Comparison of ENCODE assay signal across 8 cellular contexts in genomic region chr2:71801969-71802368, GRCh38.
DNase-seq lines count a peak whose midpoint lies in the region; ATAC-seq and TF ChIP-seq lines count a peak whose summit lies in the region.

No MANE protein-coding gene starts in this region.

- H3K79me2 ChIP-seq in HCT116 (ENCODE audit: insufficient read depth, low read length) = no peaks in the 10 kb centered on the region
- no peaks in the 10 kb centered on the region for H3K79me2 ChIP-seq in smooth muscle cell (ENCODE audit: low read depth)

- RAD21 ChIA-PET in HCT116 (lab: Charles Lee; ENCODE audit: low non-redundant PET in 1 of 2, low total read pairs in 2 of 2, uncharacterized antibody in 2 of 2, unreplicated experiment in 2 of 2) = interaction anchor here (1.2 to 1.8 kb wide), 2 partner anchors 348 kb away, joined by 3 to 8 read pairs; no protein-coding TSS in a partner anchor

- no peak overlapping the region for H3K27ac Mint-ChIP-seq in CD4-positive, alpha-beta memory T cell

- peak; percentile 82 for TF ChIP-seq RAD21 in HCT116 (IDR thresholded peaks at IDR 0.05; ENCODE audit: low read depth)

- no peaks in the 10 kb centered on the region for H3K36me3 Mint-ChIP-seq in CD4-positive, alpha-beta memory T cell

- ATAC-seq in HCT116 (peak; percentile 75), right cardiac atrium (peak; percentile 79 to 83)

- TF ChIP-seq CTCF in AG09309 (IDR thresholded peaks at IDR 0.05; ENCODE audit: control insufficient read depth, insufficient read depth, low read depth, low read length, missing control alignments) (peak; percentile 79), HCT116 (IDR thresholded peaks at IDR 0.05 in 2 of 3, conservative IDR thresholded peaks at IDR 0.05 in 1 of 3; ENCODE audit: borderline replicate concordance in 1 of 3, insufficient read depth in 1 of 3, low read depth in 2 of 3, low read length in 2 of 3) (peak; percentile 54 to 70 (median 60); a peak in 5 of 6 replicates), WI38 (IDR thresholded peaks at IDR 0.05; ENCODE audit: low read depth, low read length) (peak; percentile 66), smooth muscle cell (IDR thresholded peaks at IDR 0.05; ENCODE audit: borderline replicate concordance, insufficient read depth, poor library complexity, severe bottlenecking) (peak; percentile 46)

- H2AFZ ChIP-seq in HCT116 (ENCODE audit: low read depth, low read length, poor library complexity, severe bottlenecking) = no peak overlapping the region
- no peak overlapping the region for H2AFZ ChIP-seq in smooth muscle cell (ENCODE audit: low read depth)

- H3F3A ChIP-seq in smooth muscle cell (ENCODE audit: low read depth) = no peaks in the 10 kb centered on the region

- no peaks in the 10 kb centered on the region for H3K4me1 Mint-ChIP-seq in CD4-positive, alpha-beta memory T cell

- DNase-seq in AG09309 (ENCODE audit: low read depth) (no peak), HCT116 (ENCODE audit: low read depth, low spot score) (peak; percentile 27), right cardiac atrium (peak; percentile 82 to 90 (median 90)), smooth muscle cell (lab: John Stamatoyannopoulos, UW; ENCODE audit: unreplicated experiment) (no peak), NCI-H226 (no peak)
- no peak for DNase-seq in CD4-positive, alpha-beta memory T cell
- DNase-seq in activated CD4-positive, CD25-positive, alpha-beta regulatory T cell treated with anti-CD3 and anti-CD28 coated beads, Interleukin-2, amount 50 U/mL, for 72 hours = no peak

- no peaks in the 10 kb centered on the region for H4K20me1 ChIP-seq in HCT116 (ENCODE audit: insufficient read depth)
- no peaks in the 10 kb centered on the region for H4K20me1 ChIP-seq in smooth muscle cell (ENCODE audit: low read depth)

- H3K27me3 ChIP-seq in HCT116 (ENCODE audit: insufficient read depth, low read length) = 0 out of 2 replicates have a peak, but pooled peaks cover 5% of the 10 kb centered on the region
- no peaks in the 10 kb centered on the region for H3K27me3 ChIP-seq in right cardiac atrium (ENCODE audit: control insufficient read depth, insufficient read depth)
- H3K27me3 ChIP-seq in smooth muscle cell (ENCODE audit: low read depth) = peaks cover 17% of the 10 kb centered on the region
- H3K27me3 ChIP-seq in CD4-positive, alpha-beta memory T cell (ENCODE audit: insufficient read depth, low read length) = no peaks in the 10 kb centered on the region

- H3K9me3 ChIP-seq in HCT116 (ENCODE audit: control insufficient read depth in 1 of 2, insufficient read depth in 1 of 2, low read depth in 1 of 2, low read length in 2 of 2) = no peaks in the 10 kb centered on the region
- H3K9me3 ChIP-seq in right cardiac atrium (ENCODE audit: control insufficient read depth, low read length) = no peaks in the 10 kb centered on the region
- H3K9me3 ChIP-seq in smooth muscle cell (replicated peaks; ENCODE audit: low read depth) = no peaks in the 10 kb centered on the region
- no peaks in the 10 kb centered on the region for H3K9me3 ChIP-seq in CD4-positive, alpha-beta memory T cell (ENCODE audit: control insufficient read depth in 1 of 2, low read length in 2 of 2)

- 51% methylated on average over 8 of the region's 8 CpGs for WGBS in right cardiac atrium
- WGBS in smooth muscle cell (ENCODE audit: low lambda C conversion rate) = 66% methylated on average over 8 of the region's 8 CpGs

- H3K9ac ChIP-seq in HCT116 (ENCODE audit: low read length) (no peak overlapping the region), smooth muscle cell (ENCODE audit: low read depth) (no peak overlapping the region)

- H3K4me3 Mint-ChIP-seq in CD4-positive, alpha-beta memory T cell = no peak overlapping the region

- intact Hi-C loops in HCT116 (cut with micrococcal nuclease) = loop anchor here (1.0 to 5.0 kb wide), 5 partner anchors 120 to 943 kb away; no protein-coding TSS in a partner anchor
- intact Hi-C loops in right cardiac atrium (cut with DNase I) = loop anchor here in 2 of 4 donors (2.0 to 10.0 kb wide), 4 partner anchors 133 to 350 kb away; no protein-coding TSS in a partner anchor
- intact Hi-C loops in CD4-positive, alpha-beta memory T cell (cut with micrococcal nuclease) = no loop called here

- no peak overlapping the region for H3K4me2 ChIP-seq in HCT116 (ENCODE audit: low read length)
- H3K4me2 ChIP-seq in smooth muscle cell = no peak overlapping the region

- H3K4me1 ChIP-seq in HCT116 (ENCODE audit: control insufficient read depth in 1 of 2, insufficient read depth in 2 of 2, low read length in 2 of 2) = no peaks in the 10 kb centered on the region
- H3K4me1 ChIP-seq in right cardiac atrium (ENCODE audit: control insufficient read depth, insufficient read depth, low read length) = peaks cover 8% of the 10 kb centered on the region
- H3K4me1 ChIP-seq in smooth muscle cell (ENCODE audit: low read depth) = no peaks in the 10 kb centered on the region
- H3K4me1 ChIP-seq in CD4-positive, alpha-beta memory T cell (ENCODE audit: insufficient read depth, low read length) = no peaks in the 10 kb centered on the region

- H3K27ac ChIP-seq in HCT116 (ENCODE audit: low read depth, low read length) (no peak overlapping the region), right cardiac atrium (ENCODE audit: low read length) (no peak overlapping the region), smooth muscle cell (ENCODE audit: low read depth) (no peak overlapping the region)
- no peak overlapping the region for H3K27ac ChIP-seq in CD4-positive, alpha-beta memory T cell (ENCODE audit: low read depth, low read length)

- no peak for TF ChIP-seq POLR2A in HCT116 (IDR thresholded peaks at IDR 0.05; ENCODE audit: borderline replicate concordance, extremely low read depth, insufficient read depth, insufficient read length)

- H3K36me3 ChIP-seq in HCT116 (ENCODE audit: control insufficient read depth in 1 of 2, insufficient read depth in 2 of 2, low read length in 2 of 2) (no peaks in the 10 kb centered on the region), smooth muscle cell (ENCODE audit: low read depth) (no peaks in the 10 kb centered on the region)
- H3K36me3 ChIP-seq in CD4-positive, alpha-beta memory T cell (ENCODE audit: insufficient read depth, low read length) = no peaks in the 10 kb centered on the region

- H3K27me3 Mint-ChIP-seq in CD4-positive, alpha-beta memory T cell = peaks cover 2 to 4% of the 10 kb centered on the region in 2 donors

- CTCF ChIA-PET in HCT116 (lab: Charles Lee) = interaction anchor here (1.0 to 3.0 kb wide), 6 partner anchors 17 to 1086 kb away, joined by 3 to 13 read pairs (median 3); no protein-coding TSS in a partner anchor
- CTCF ChIA-PET in CD4-positive, alpha-beta memory T cell (lab: Charles Lee; ENCODE audit: partially characterized antibody) = no interaction called here

- H3K9me3 Mint-ChIP-seq in CD4-positive, alpha-beta memory T cell = no peaks in the 10 kb centered on the region

- BruUV-seq in HCT116 (replicated peaks; lab: Mats Ljungman, UMichigan) = no TSS peak

- POLR2A ChIA-PET in HCT116 (lab: Charles Lee) = no interaction called here
- POLR2A ChIA-PET in CD4-positive, alpha-beta memory T cell (lab: Charles Lee; ENCODE audit: partially characterized antibody) = no interaction called here

- H3K9me2 ChIP-seq in HCT116 (ENCODE audit: insufficient read depth) = no peaks in the 10 kb centered on the region

- no peak overlapping the region for H3K4me3 ChIP-seq in AG09309 (ENCODE audit: control insufficient read depth, low read depth, low read length)
- H3K4me3 ChIP-seq in HCT116 (replicated peaks in 1 of 2; ENCODE audit: low read depth in 1 of 2, low read length in 2 of 2) = no peak overlapping the region
- H3K4me3 ChIP-seq in WI38 (ENCODE audit: low read depth, low read length) = no peak overlapping the region
- H3K4me3 ChIP-seq in right cardiac atrium (ENCODE audit: low read length) = no peak overlapping the region
- H3K4me3 ChIP-seq in smooth muscle cell = no peak overlapping the region
- no peak overlapping the region for H3K4me3 ChIP-seq in CD4-positive, alpha-beta memory T cell (ENCODE audit: low read length in 2 of 2)

TF ChIP-seq in HCT116, 20 proteins besides CTCF, POLR2A, EP300 and RAD21 (continues in another document):
- no peak for TF ChIP-seq ZFX (IDR thresholded peaks at IDR 0.05)
- TF ChIP-seq ELF1 (IDR thresholded peaks at IDR 0.05; ENCODE audit: borderline replicate concordance, low read depth) = no peak
- no peak for TF ChIP-seq YY1 (IDR thresholded peaks at IDR 0.05; ENCODE audit: extremely low read depth, insufficient replicate concordance, low read depth, low read length)
- TF ChIP-seq CBX3 (IDR thresholded peaks at IDR 0.05; ENCODE audit: low read depth) = no peak
- TF ChIP-seq POLR2AphosphoS5 (IDR thresholded peaks at IDR 0.05; ENCODE audit: low read depth, low read length) = no peak
- no peak for TF ChIP-seq ZNF274 (IDR thresholded peaks at IDR 0.05; ENCODE audit: low read depth, low read length)
- TF ChIP-seq SIN3A (IDR thresholded peaks at IDR 0.05; ENCODE audit: low read depth) = no peak
- TF ChIP-seq SP1 (IDR thresholded peaks at IDR 0.05; ENCODE audit: low read depth) = no peak
- TF ChIP-seq FOSL1 (IDR thresholded peaks at IDR 0.05; ENCODE audit: low read depth) = no peak
- TF ChIP-seq EGR1 (IDR thresholded peaks at IDR 0.05; ENCODE audit: low read depth) = no peak
- no peak for TF ChIP-seq EZH2phosphoT487 (IDR thresholded peaks at IDR 0.05; ENCODE audit: borderline replicate concordance)
- TF ChIP-seq, protein P1, sequence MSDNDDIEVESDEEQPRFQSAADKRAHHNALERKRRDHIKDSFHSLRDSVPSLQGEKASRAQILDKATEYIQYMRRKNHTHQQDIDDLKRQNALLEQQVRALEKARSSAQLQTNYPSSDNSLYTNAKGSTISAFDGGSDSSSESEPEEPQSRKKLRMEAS (IDR thresholded peaks at IDR 0.05) = no peak
- TF ChIP-seq, protein P2, sequence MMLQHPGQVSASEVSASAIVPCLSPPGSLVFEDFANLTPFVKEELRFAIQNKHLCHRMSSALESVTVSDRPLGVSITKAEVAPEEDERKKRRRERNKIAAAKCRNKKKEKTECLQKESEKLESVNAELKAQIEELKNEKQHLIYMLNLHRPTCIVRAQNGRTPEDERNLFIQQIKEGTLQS (IDR thresholded peaks at IDR 0.05) = no peak
- TF ChIP-seq TCF7L2 (IDR thresholded peaks at IDR 0.05; ENCODE audit: borderline replicate concordance, extremely low read depth, insufficient read depth, insufficient read length) = no peak

Comparison
In these comparisons a context has a peak if more than half of its experiments do, and no peak if none do; other contexts are left out.
1. DNase-seq: peak in HCT116 (single experiment) and right cardiac atrium (3 of 3); none in AG09309 (single experiment), smooth muscle cell (single experiment), CD4-positive, alpha-beta memory T cell (0 of 5), NCI-H226 (single experiment) and activated CD4-positive, CD25-positive, alpha-beta regulatory T cell treated with anti-CD3 and anti-CD28 coated beads, Interleukin-2, amount 50 U/mL, for 72 hours (single experiment).
2. Peak in every context shown above with its lines, with median percentiles within 50 percentile points of each other: CTCF ChIP-seq.